ENCODE assay signal across 15 cellular contexts in the genomic region with DNA sequence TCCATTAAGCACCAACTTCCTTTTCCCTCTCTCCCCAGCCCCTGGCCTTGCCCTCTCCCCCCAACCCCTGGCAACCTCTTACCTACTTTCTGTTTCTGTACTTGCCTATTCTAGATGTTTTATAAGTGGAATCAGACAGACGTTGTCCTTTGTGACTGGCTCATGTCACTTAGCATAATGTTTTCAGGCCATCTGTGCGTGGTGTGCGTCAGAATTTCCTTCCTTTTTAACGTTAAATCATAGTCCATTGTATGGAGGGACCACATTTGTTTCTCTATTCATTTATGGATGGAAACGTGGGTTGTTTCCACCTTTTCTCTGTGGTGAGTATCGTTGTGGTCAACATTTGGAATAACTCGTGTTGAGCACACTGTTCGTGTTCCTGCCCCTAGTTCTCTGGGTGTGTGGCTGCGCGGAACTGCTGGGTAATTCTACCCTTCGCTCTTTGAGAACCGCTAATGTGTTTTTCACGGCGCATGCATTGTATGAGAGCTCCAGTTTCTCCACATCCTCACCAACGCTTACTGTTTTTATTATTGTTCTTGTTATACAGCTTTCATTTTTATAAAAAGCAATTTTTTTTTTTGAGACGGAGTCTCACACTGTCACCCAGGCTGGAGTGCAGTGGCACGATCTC. TPM values are rescaled to one million over a fixed set of nuclear protein-coding genes. Genes with fewer than 3 reads are reported as not detected.
DNase-seq lines count a peak whose midpoint lies in the region; ATAC-seq and TF ChIP-seq lines count a peak whose summit lies in the region.
"Had no signal": no experiment of that assay in that cellular context is flagged by ENCODE, and none has a peak within 500 bp of the region (broad histone marks: within the 10 kb centered on the region; RNA-seq: fewer than 3 reads in every experiment).

No MANE protein-coding gene starts in this region.

- TF ChIP-seq CTCF in 22Rv1 (IDR thresholded peaks at IDR 0.05) (no peak), Panc1 (IDR thresholded peaks at IDR 0.05) (no peak), glutamatergic neuron (IDR thresholded peaks at IDR 0.05; ENCODE audit: partially characterized antibody, unreplicated experiment) (no peak), foreskin keratinocyte (conservative IDR thresholded peaks at IDR 0.05) (no peak)

- peak overlapping the region; percentile 53 for H3K4me3 Mint-ChIP-seq in glutamatergic neuron (ENCODE audit: unreplicated experiment)

- H3K9me3 Mint-ChIP-seq in glutamatergic neuron (ENCODE audit: unreplicated experiment), result peaks cover 7% of the 10 kb centered on the region

- H3K36me3 Mint-ChIP-seq in glutamatergic neuron (ENCODE audit: unreplicated experiment), result no peaks in the 10 kb centered on the region

- H3K27ac ChIP-seq in 22Rv1 (peak overlapping the region; percentile 23; the same call in 1 of the 2 replicates), Panc1 (ENCODE audit: low read length) (peak overlapping the region; percentile 51; the same call in 1 of the 2 replicates), foreskin keratinocyte (no peak overlapping the region)
- H3K27ac ChIP-seq: HL-60, parathyroid adenoma had no signal

- in situ Hi-C loops in Panc1 (cut with HindIII; ENCODE audit: low pct_unique_long_range_greater_than_20kb, low sequenced_read_pairs), result no loop called here

- H3K9me3 ChIP-seq in Panc1 (ENCODE audit: control insufficient read depth, insufficient read depth, low read depth, low read length), result no peaks in the 10 kb centered on the region
- H3K9me3 ChIP-seq: SK-N-SH had no signal

- H3K4me3 ChIP-seq in Panc1 (ENCODE audit: low read depth in 2 of 2, low read length in 2 of 2), result no peak overlapping the region

- POLR2A ChIA-PET in Panc1 (lab: Charles Lee), result no interaction called here

- H3K27me3 ChIP-seq in Panc1 (ENCODE audit: control insufficient read depth, insufficient read depth, low read length) (no peaks in the 10 kb centered on the region), foreskin keratinocyte (peaks cover 14% of the 10 kb centered on the region)

- no peak for ATAC-seq in Panc1
- ATAC-seq in HG03039 (IDR thresholded peaks at IDR 0.05; ENCODE audit: unreplicated experiment), result no peak
- ATAC-seq in foreskin keratinocyte, result no peak

- peak overlapping the region; percentile 60 for H3K27ac Mint-ChIP-seq in glutamatergic neuron (ENCODE audit: unreplicated experiment)

- H3K4me1 ChIP-seq in Panc1 (ENCODE audit: control insufficient read depth, insufficient read depth, low read length) (peaks cover 53% of the 10 kb centered on the region), foreskin keratinocyte (no peaks in the 10 kb centered on the region)

- no peaks in the 10 kb centered on the region; the same call in 1 of the 2 replicates for H3K36me3 ChIP-seq in Panc1 (ENCODE audit: control insufficient read depth, insufficient read depth, low read length)

- H3K4me1 Mint-ChIP-seq in glutamatergic neuron (ENCODE audit: low read depth, unreplicated experiment), result peaks cover 24% of the 10 kb centered on the region

- DNase-seq in CD1c-positive myeloid dendritic cell (ENCODE audit: extremely low spot score) (peak; percentile 55), Panc1 (ENCODE audit: low read depth, low spot score) (no peak), glutamatergic neuron (no peak), NCI-H510A treated with DMSO at 0.1 percent for 48 hours (lab: John Stamatoyannopoulos, UW) (no peak), foreskin keratinocyte (no peak), OCI-M1 (lab: John Stamatoyannopoulos, UW) (no peak)
- DNase-seq: activated naive CD4-positive, alpha-beta T cell treated with Interleukin-2 at 50 U/mL for 16 hours; kidney glomerular epithelial cell; NCI-H1436 treated with DMSO at 0.1 percent for 48 hours; NCI-H446 treated with DMSO at 0.1 percent for 48 hours; SK-N-SH had no signal

- intact Hi-C loops in Panc1 (cut with micrococcal nuclease; ENCODE audit: unreplicated experiment), result loop anchor here (5.0 to 10.0 kb wide), 2 partner anchors 84 to 231 kb away; no protein-coding TSS in a partner anchor

- no TSS peak for BruUV-seq in Panc1 (replicated peaks; lab: Mats Ljungman, UMichigan)

- H3K27me3 Mint-ChIP-seq in glutamatergic neuron (ENCODE audit: unreplicated experiment), result peaks cover 4% of the 10 kb centered on the region

- CTCF ChIA-PET in Panc1 (lab: Charles Lee), result interaction anchor here (0.6 kb wide), 1 partner anchor 19 kb away, joined by 3 read pairs; no protein-coding TSS in a partner anchor

RNA-seq across cellular contexts. Expression of a gene that starts 26.3 kb away (rescaled TPM):
- 4,502 TPM for total RNA-seq in Panc1 (2021; ENCODE audit: unreplicated experiment)
- 6,760 TPM for polyA plus RNA-seq in Panc1 (2012; ENCODE audit: insufficient read length)
- 5,342 TPM for total RNA-seq in glutamatergic neuron (ENCODE audit: unreplicated experiment)
- 3,185 and 3,808 TPM in 2 replicates for total RNA-seq in foreskin keratinocyte
- 3,262 and 3,802 TPM in 2 replicates for polyA plus RNA-seq in foreskin keratinocyte

RNA-seq across cellular contexts. Expression of a gene that starts 41.9 kb away (rescaled TPM):
- total RNA-seq in Panc1 (2021; ENCODE audit: unreplicated experiment), result 1.2 TPM
- polyA plus RNA-seq in Panc1 (2012; ENCODE audit: insufficient read length), result 9.6 TPM
- total RNA-seq in glutamatergic neuron (ENCODE audit: unreplicated experiment), result 6.1 TPM
- total RNA-seq in foreskin keratinocyte, result not detected in 2 replicates
- polyA plus RNA-seq in foreskin keratinocyte, result not detected in 2 replicates
